In genomic region chr7:143321734-143322133, GRCh38 we compare ENCODE assay signal across 10 cellular contexts. TPM values are rescaled to one million over a fixed set of nuclear protein-coding genes. Genes with fewer than 3 reads are reported as not detected.
DNase-seq lines count a peak whose midpoint lies in the region; ATAC-seq and TF ChIP-seq lines count a peak whose summit lies in the region.
"Had no signal": no experiment of that assay in that cellular context is flagged by ENCODE, and none has a peak within 500 bp of the region (broad histone marks: within the 10 kb centered on the region; RNA-seq: fewer than 3 reads in every experiment).

No MANE protein-coding gene starts in this region.

- DNase-seq in CD1c-positive myeloid dendritic cell (ENCODE audit: extremely low spot score) = peak; percentile 75
- DNase-seq in PC-3 = peak; percentile 48
- peak; percentile 45 for DNase-seq in iPS-NIHi11 (ENCODE audit: low spot score)
- no peak for DNase-seq in midbrain (lab: John Stamatoyannopoulos, UW)
- DNase-seq in stimulated activated CD4-positive, alpha-beta T cell treated with anti-CD3 and anti-CD28 coated beads, Interleukin-2, amount 100 ng/mL, for 24 hours = no peak
- no peak for DNase-seq in cerebellar nuclear complex (lab: John Stamatoyannopoulos, UW)
- DNase-seq: activated T-cell treated with anti-CD3 and anti-CD28 coated beads, Interleukin-2, amount 50 U/mL, for 1 hour; effector CD4-positive, alpha-beta T cell had no signal

- H3K27me3 ChIP-seq in PC-3 (ENCODE audit: low read length) = no peaks in the 10 kb centered on the region

- H3F3A ChIP-seq in PC-3 (ENCODE audit: low read length, unreplicated experiment) = no peaks in the 10 kb centered on the region

- peak; percentile 62 for TF ChIP-seq CTCF in PC-3 (conservative IDR thresholded peaks at IDR 0.05; ENCODE audit: low read depth, low read length)

- intact Hi-C loops in PC-3 (cut with micrococcal nuclease) = no loop called here

- no peaks in the 10 kb centered on the region for H3K9me2 ChIP-seq in PC-3 (replicated peaks; ENCODE audit: low read length)

- H4K20me1 ChIP-seq in PC-3 (ENCODE audit: low read length) = no peaks in the 10 kb centered on the region

- H3K4me1 ChIP-seq in PC-3 (ENCODE audit: insufficient read depth, low read length) = peaks cover 33% of the 10 kb centered on the region

- no peak overlapping the region for H3K4me3 ChIP-seq in PC-3 (ENCODE audit: low read length)
- H3K4me3 ChIP-seq: SK-N-MC had no signal

- H3K27ac ChIP-seq in PC-3 (ENCODE audit: low read length) = no peak overlapping the region
- H3K27ac ChIP-seq: SK-N-MC had no signal

- H3K36me3 ChIP-seq in PC-3 (ENCODE audit: low read depth, low read length) = no peaks in the 10 kb centered on the region

- H3K4me2 ChIP-seq in PC-3 (ENCODE audit: low read length) = no peak overlapping the region

- POLR2A ChIA-PET in PC-3 (lab: Charles Lee; ENCODE audit: unreplicated experiment) = no interaction called here

- H3K79me2 ChIP-seq in PC-3 (ENCODE audit: low read length) = no peaks in the 10 kb centered on the region

- ATAC-seq in PC-3 = peak; percentile 43

- CTCF ChIA-PET in PC-3 (lab: Charles Lee) = no interaction called here

- no peak overlapping the region for H3K9ac ChIP-seq in PC-3 (ENCODE audit: low read length)

- H2AFZ ChIP-seq in PC-3 (ENCODE audit: low read length) = no peak overlapping the region

- BruUV-seq in PC-3 (replicated peaks; lab: Mats Ljungman, UMichigan) = no TSS peak

- H3K9me3 ChIP-seq in PC-3 (ENCODE audit: low read length) = no peaks in the 10 kb centered on the region

RNA-seq across cellular contexts. Expression of gene CLCN1, which starts 5.8 kb away (rescaled TPM):
- total RNA-seq in PC-3 (2014; rRNA removed) = 0.55 and 0.69 TPM in 2 replicates
- total RNA-seq: temporal lobe had no signal

RNA-seq across cellular contexts. Expression of gene CASP2, which starts 33.6 kb away (rescaled TPM):
- 25.1 and 26.4 TPM in 2 replicates for total RNA-seq in PC-3 (2014; rRNA removed)

RNA-seq across cellular contexts. Expression of gene TMEM139, which starts 37.0 kb away (rescaled TPM):
- 5.2 and 6.2 TPM in 2 replicates for total RNA-seq in PC-3 (2014; rRNA removed)
- total RNA-seq: temporal lobe had no signal

RNA-seq across cellular contexts. Expression of gene FAM131B, which starts 40.8 kb away (rescaled TPM):
- 6.9 and 7.7 TPM in 2 replicates for total RNA-seq in PC-3 (2014; rRNA removed)

RNA-seq across cellular contexts. Expression of gene GSTK1, which starts 58.5 kb away (rescaled TPM):
- total RNA-seq in PC-3 (2014; rRNA removed) = 111 and 117 TPM in 2 replicates

Comparison
In these comparisons a context has a peak if more than half of its experiments do, and no peak if none do; other contexts are left out.
1. DNase-seq: peak in CD1c-positive myeloid dendritic cell (single experiment), PC-3 (single experiment) and iPS-NIHi11 (single experiment); none in midbrain (single experiment), stimulated activated CD4-positive, alpha-beta T cell treated with anti-CD3 and anti-CD28 coated beads, Interleukin-2, amount 100 ng/mL, for 24 hours (0 of 2) and cerebellar nuclear complex (0 of 2).